Comparison of ENCODE assay signal across 1 cellular context in genomic region chr14:81220488-81220766, GRCh38.
TF ChIP-seq lines count a peak whose summit lies in the region.

No MANE protein-coding gene starts in this region.

TF ChIP-seq in GM23338, 12 proteins besides CTCF, POLR2A, EP300 and RAD21 (continued from another document):
- TF ChIP-seq, protein P1, sequence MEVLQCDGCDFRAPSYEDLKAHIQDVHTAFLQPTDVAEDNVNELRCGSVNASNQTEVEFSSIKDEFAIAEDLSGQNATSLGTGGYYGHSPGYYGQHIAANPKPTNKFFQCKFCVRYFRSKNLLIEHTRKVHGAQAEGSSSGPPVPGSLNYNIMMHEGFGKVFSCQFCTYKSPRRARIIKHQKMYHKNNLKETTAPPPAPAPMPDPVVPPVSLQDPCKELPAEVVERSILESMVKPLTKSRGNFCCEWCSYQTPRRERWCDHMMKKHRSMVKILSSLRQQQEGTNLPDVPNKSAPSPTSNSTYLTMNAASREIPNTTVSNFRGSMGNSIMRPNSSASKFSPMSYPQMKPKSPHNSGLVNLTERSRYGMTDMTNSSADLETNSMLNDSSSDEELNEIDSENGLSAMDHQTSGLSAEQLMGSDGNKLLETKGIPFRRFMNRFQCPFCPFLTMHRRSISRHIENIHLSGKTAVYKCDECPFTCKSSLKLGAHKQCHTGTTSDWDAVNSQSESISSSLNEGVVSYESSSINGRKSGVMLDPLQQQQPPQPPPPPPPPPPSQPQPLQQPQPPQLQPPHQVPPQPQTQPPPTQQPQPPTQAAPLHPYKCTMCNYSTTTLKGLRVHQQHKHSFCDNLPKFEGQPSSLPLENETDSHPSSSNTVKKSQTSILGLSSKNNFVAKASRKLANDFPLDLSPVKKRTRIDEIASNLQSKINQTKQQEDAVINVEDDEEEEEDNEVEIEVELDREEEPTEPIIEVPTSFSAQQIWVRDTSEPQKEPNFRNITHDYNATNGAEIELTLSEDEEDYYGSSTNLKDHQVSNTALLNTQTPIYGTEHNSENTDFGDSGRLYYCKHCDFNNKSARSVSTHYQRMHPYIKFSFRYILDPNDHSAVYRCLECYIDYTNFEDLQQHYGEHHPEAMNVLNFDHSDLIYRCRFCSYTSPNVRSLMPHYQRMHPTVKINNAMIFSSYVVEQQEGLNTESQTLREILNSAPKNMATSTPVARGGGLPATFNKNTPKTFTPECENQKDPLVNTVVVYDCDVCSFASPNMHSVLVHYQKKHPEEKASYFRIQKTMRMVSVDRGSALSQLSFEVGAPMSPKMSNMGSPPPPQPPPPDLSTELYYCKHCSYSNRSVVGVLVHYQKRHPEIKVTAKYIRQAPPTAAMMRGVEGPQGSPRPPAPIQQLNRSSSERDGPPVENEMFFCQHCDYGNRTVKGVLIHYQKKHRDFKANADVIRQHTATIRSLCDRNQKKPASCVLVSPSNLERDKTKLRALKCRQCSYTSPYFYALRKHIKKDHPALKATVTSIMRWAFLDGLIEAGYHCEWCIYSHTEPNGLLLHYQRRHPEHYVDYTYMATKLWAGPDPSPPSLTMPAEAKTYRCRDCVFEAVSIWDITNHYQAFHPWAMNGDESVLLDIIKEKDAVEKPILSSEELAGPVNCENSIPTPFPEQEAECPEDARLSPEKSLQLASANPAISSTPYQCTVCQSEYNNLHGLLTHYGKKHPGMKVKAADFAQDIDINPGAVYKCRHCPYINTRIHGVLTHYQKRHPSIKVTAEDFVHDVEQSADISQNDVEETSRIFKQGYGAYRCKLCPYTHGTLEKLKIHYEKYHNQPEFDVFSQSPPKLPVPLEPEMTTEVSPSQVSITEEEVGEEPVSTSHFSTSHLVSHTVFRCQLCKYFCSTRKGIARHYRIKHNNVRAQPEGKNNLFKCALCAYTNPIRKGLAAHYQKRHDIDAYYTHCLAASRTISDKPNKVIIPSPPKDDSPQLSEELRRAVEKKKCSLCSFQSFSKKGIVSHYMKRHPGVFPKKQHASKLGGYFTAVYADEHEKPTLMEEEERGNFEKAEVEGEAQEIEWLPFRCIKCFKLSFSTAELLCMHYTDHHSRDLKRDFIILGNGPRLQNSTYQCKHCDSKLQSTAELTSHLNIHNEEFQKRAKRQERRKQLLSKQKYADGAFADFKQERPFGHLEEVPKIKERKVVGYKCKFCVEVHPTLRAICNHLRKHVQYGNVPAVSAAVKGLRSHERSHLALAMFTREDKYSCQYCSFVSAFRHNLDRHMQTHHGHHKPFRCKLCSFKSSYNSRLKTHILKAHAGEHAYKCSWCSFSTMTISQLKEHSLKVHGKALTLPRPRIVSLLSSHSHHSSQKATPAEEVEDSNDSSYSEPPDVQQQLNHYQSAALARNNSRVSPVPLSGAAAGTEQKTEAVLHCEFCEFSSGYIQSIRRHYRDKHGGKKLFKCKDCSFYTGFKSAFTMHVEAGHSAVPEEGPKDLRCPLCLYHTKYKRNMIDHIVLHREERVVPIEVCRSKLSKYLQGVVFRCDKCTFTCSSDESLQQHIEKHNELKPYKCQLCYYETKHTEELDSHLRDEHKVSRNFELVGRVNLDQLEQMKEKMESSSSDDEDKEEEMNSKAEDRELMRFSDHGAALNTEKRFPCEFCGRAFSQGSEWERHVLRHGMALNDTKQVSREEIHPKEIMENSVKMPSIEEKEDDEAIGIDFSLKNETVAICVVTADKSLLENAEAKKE (CRISPR knock-in tag; IDR thresholded peaks at IDR 0.05): no peak
- TF ChIP-seq NANOG (IDR thresholded peaks at IDR 0.05; ENCODE audit: borderline replicate concordance): no peak
- TF ChIP-seq REST (IDR thresholded peaks at IDR 0.05; ENCODE audit: unreplicated experiment): no peak
- no peak for TF ChIP-seq ZNF114 (CRISPR knock-in tag; IDR thresholded peaks at IDR 0.05)
- TF ChIP-seq POLR2AphosphoS5 (IDR thresholded peaks at IDR 0.05; ENCODE audit: low read depth): no peak
TF ChIP-seq in GM23338: peak in this region for 0.
